ENCODE assay signal across 20 cellular contexts in the genomic region with DNA sequence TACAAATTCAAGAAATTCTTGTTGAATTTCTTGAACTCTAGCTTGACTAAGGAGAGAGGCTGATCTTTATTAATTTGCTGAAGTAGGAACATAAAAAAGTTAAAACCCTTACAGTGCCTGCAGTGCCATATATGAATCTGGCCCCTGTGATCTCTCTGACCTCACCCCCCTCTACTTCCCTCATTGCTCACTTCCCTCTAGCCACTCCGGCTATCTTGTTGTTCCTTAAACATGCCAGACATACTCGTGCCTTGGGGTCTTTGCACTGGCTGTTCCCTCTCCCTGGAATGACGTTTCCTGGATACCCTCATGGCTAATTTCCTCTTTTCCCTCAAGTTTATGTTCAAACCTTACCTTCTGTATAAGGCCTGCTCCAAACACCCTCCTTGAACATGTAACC.
"Had no signal": no experiment of that assay in that cellular context is flagged by ENCODE, and none has a peak within 500 bp of the region (broad histone marks: within the 10 kb centered on the region; RNA-seq: fewer than 3 reads in every experiment).

No MANE protein-coding gene starts in this region.

- H3K36me3 ChIP-seq: right lobe of liver, spleen, upper lobe of left lung had no signal

- H3K27me3 ChIP-seq: right lobe of liver, spleen, upper lobe of left lung had no signal

- H3K27ac ChIP-seq: right lobe of liver, spleen, upper lobe of left lung had no signal

- DNase-seq: activated B cell treated with CpG ODN at 0.5 μM for 24 hours; activated CD4-positive, alpha-beta T cell treated with anti-CD3 and anti-CD28 coated beads, Interleukin-2, amount 10 ng/mL, durations not matched to agents 24 days and 14 days; amniotic stem cell; cerebellar nuclear complex; endodermal cell; immature natural killer cell; left colon; mammary epithelial cell; mucosa of descending colon; natural killer cell; occipital lobe; right lobe of liver; spleen; stimulated activated CD4-positive, alpha-beta T cell treated with anti-CD3 and anti-CD28 coated beads, Interleukin-2, amount 100 ng/mL, for 24 hours; stimulated activated naive CD4-positive, alpha-beta T cell; substantia nigra; SW 1271; T-helper 9 cell; upper lobe of left lung had no signal

- ATAC-seq: activated naive CD4-positive, alpha-beta T cell treated with anti-CD3 and anti-CD28 coated beads, Interleukin-2, amount 50 U/mL, for 72 hours; left colon; mucosa of descending colon; natural killer cell had no signal

- H3K4me1 ChIP-seq: spleen had no signal

- H3K4me3 ChIP-seq: mucosa of descending colon, right lobe of liver, spleen, upper lobe of left lung had no signal

- H3K9me3 ChIP-seq: mucosa of descending colon, right lobe of liver, spleen, upper lobe of left lung had no signal
